ENCODE assay signal across 16 cellular contexts in genomic region chr10:8586504-8586903, GRCh38.
"Had no signal": no experiment of that assay in that cellular context is flagged by ENCODE, and none has a peak within 500 bp of the region (broad histone marks: within the 10 kb centered on the region; RNA-seq: fewer than 3 reads in every experiment).

No MANE protein-coding gene starts in this region.

- H3K4me1 Mint-ChIP-seq: T-cell had no signal

- H3K27ac Mint-ChIP-seq: mesothelial cell of epicardium, neural progenitor cell, T-cell had no signal

- H3K9me3 Mint-ChIP-seq: mesothelial cell of epicardium, neural progenitor cell, T-cell had no signal

- H3K36me3 Mint-ChIP-seq: mesothelial cell of epicardium, neural progenitor cell, T-cell had no signal

- H3K27ac ChIP-seq: body of pancreas, hepatocyte, neural progenitor cell, parathyroid adenoma, SK-N-MC, WERI-Rb-1 had no signal

- ATAC-seq: body of pancreas, PC-3, T-cell had no signal

- DNase-seq: activated CD4-positive, alpha-beta T cell treated with anti-CD3 and anti-CD28 coated beads, Interleukin-2, amount 50 U/mL, for 4 hours; activated CD8-positive, alpha-beta memory T cell treated with anti-CD3 and anti-CD28 coated beads, Interleukin-2, amount 50 U/mL, for 48 hours; activated gamma-delta T cell treated with Interleukin-2 at 50 U/mL for 16 hours; amniotic stem cell; body of pancreas; effector memory CD4-positive, alpha-beta T cell; PC-3; substantia nigra; T-cell; trophoblast cell; WERI-Rb-1 had no signal

- H3K4me3 Mint-ChIP-seq: mesothelial cell of epicardium, neural progenitor cell, T-cell had no signal
